In genomic region chr7:30465342-30466170, GRCh38 we compare ENCODE assay signal across 11 cellular contexts. TPM values are rescaled to one million over a fixed set of nuclear protein-coding genes. Genes with fewer than 3 reads are reported as not detected.
A peak's percentile ranks its signal among the peaks of the same experiment; 100 is the strongest.
DNase-seq lines count a peak whose midpoint lies in the region; ATAC-seq and TF ChIP-seq lines count a peak whose summit lies in the region.
"Had no signal": no experiment of that assay in that cellular context is flagged by ENCODE, and none has a peak within 500 bp of the region (broad histone marks: within the 10 kb centered on the region; RNA-seq: fewer than 3 reads in every experiment).

No MANE protein-coding gene starts in this region.

- DNase-seq in stimulated activated naive CD8-positive, alpha-beta T cell treated with anti-CD3 and anti-CD28 coated beads, Interleukin-15, amount 100 ng/mL, for 72 hours = no peak
- no peak for DNase-seq in stimulated activated naive CD8-positive, alpha-beta T cell treated with anti-CD3 and anti-CD28 coated beads, Interleukin-15, Interleukin-2, amounts not matched to agents 100 U/mL and 50 U/mL, for 24 hours
- DNase-seq in mesothelial cell of epicardium (ENCODE audit: low spot score in 2 of 2, unreplicated experiment in 2 of 2) = no peak
- DNase-seq in SKM-1 (lab: John Stamatoyannopoulos, UW; ENCODE audit: unreplicated experiment) = no peak
- no peak for DNase-seq in dedifferentiated amniotic fluid mesenchymal stem cell (ENCODE audit: extremely low spot score)
- DNase-seq: activated naive CD4-positive, alpha-beta T cell treated with anti-CD3 and anti-CD28 coated beads, Interleukin-2, amount 50 U/mL, for 16 hours; dermis blood vessel endothelial cell; SIG-M5 had no signal

- H3K27ac Mint-ChIP-seq in stimulated activated naive CD8-positive, alpha-beta T cell treated with anti-CD3 and anti-CD28 coated beads, Interleukin-15, amount 100 ng/mL, for 72 hours = peak overlapping the region; percentile 50 to 58
- peak overlapping the region in 4 of 5 experiments; percentile 23 to 79 (median 56) for H3K27ac Mint-ChIP-seq in brain
- H3K27ac Mint-ChIP-seq in mesothelial cell of epicardium = peak overlapping the region; percentile 88

- no peak overlapping the region for H3K4me3 Mint-ChIP-seq in stimulated activated naive CD8-positive, alpha-beta T cell treated with anti-CD3 and anti-CD28 coated beads, Interleukin-15, amount 100 ng/mL, for 72 hours
- H3K4me3 Mint-ChIP-seq in brain = no peak overlapping the region
- H3K4me3 Mint-ChIP-seq in mesothelial cell of epicardium = no peak overlapping the region

- H3K4me1 Mint-ChIP-seq in stimulated activated naive CD8-positive, alpha-beta T cell treated with anti-CD3 and anti-CD28 coated beads, Interleukin-15, amount 100 ng/mL, for 72 hours = peaks cover 53% of the 10 kb centered on the region
- peaks cover 66% of the 10 kb centered on the region for H3K4me1 Mint-ChIP-seq in brain
- peaks cover 49% of the 10 kb centered on the region for H3K4me1 Mint-ChIP-seq in mesothelial cell of epicardium

- H3K27me3 Mint-ChIP-seq in stimulated activated naive CD8-positive, alpha-beta T cell treated with anti-CD3 and anti-CD28 coated beads, Interleukin-15, amount 100 ng/mL, for 72 hours = no peaks in the 10 kb centered on the region
- H3K27me3 Mint-ChIP-seq in brain (peaks cover 5% of the 10 kb centered on the region), mesothelial cell of epicardium (ENCODE audit: low read depth) (no peaks in the 10 kb centered on the region)

- ATAC-seq in stimulated activated naive CD8-positive, alpha-beta T cell treated with anti-CD3 and anti-CD28 coated beads, Interleukin-15, amount 100 ng/mL, for 72 hours = no peak
- ATAC-seq in stimulated activated naive CD8-positive, alpha-beta T cell treated with anti-CD3 and anti-CD28 coated beads, Interleukin-15, Interleukin-2, amounts not matched to agents 100 U/mL and 50 U/mL, for 24 hours = no peak
- ATAC-seq in HG03457 (IDR thresholded peaks at IDR 0.05; ENCODE audit: unreplicated experiment) (no peak), GM19324 (IDR thresholded peaks at IDR 0.05; ENCODE audit: low FRiP score, unreplicated experiment) (no peak)

- no peaks in the 10 kb centered on the region for H3K9me3 Mint-ChIP-seq in stimulated activated naive CD8-positive, alpha-beta T cell treated with anti-CD3 and anti-CD28 coated beads, Interleukin-15, amount 100 ng/mL, for 72 hours
- H3K9me3 Mint-ChIP-seq in brain = no peaks in the 10 kb centered on the region
- no peaks in the 10 kb centered on the region for H3K9me3 Mint-ChIP-seq in mesothelial cell of epicardium

- TF ChIP-seq CTCF in brain (conservative IDR thresholded peaks at IDR 0.05) (no peak), mesothelial cell of epicardium (IDR thresholded peaks at IDR 0.05; ENCODE audit: unreplicated experiment) (no peak)

- H3K36me3 Mint-ChIP-seq in brain = no peaks in the 10 kb centered on the region
- H3K36me3 Mint-ChIP-seq in mesothelial cell of epicardium = no peaks in the 10 kb centered on the region

RNA-seq across cellular contexts. Expression of gene NOD1, which starts 13.0 kb away (rescaled TPM):
- polyA plus RNA-seq in brain (ENCODE audit: insufficient read depth, low read depth, low replicate concordance) = 1.3 TPM
- total RNA-seq in mesothelial cell of epicardium = 9.5 to 10.3 TPM (median 10.2 TPM) in 3 replicates

RNA-seq across cellular contexts. Expression of gene GGCT, which starts 39.1 kb away (rescaled TPM):
- polyA plus RNA-seq in brain (ENCODE audit: insufficient read depth, low read depth, low replicate concordance) = 49.3 TPM
- 36.5 to 37.5 TPM (median 36.6 TPM) in 3 replicates for total RNA-seq in mesothelial cell of epicardium
